29 cellular contexts compared by ENCODE assay signal in genomic region chr1:165409957-165410356, GRCh38. TPM values are rescaled to one million over a fixed set of nuclear protein-coding genes. Genes with fewer than 3 reads are reported as not detected.
"Had no signal": no experiment of that assay in that cellular context is flagged by ENCODE, and none has a peak within 500 bp of the region (broad histone marks: within the 10 kb centered on the region; RNA-seq: fewer than 3 reads in every experiment).

No MANE protein-coding gene starts in this region.

- H3K4me1 ChIP-seq: SJSA1 had no signal

- DNase-seq: activated CD4-positive, alpha-beta T cell treated with anti-CD3 and anti-CD28 coated beads for 1 hour; activated CD4-positive, alpha-beta T cell treated with anti-CD3 and anti-CD28 coated beads, Interleukin-2, amount 10 ng/mL, durations not matched to agents 24 days and 14 days; activated CD4-positive, alpha-beta T cell treated with anti-CD3 and anti-CD28 coated beads, Interleukin-2, amount 50 U/mL, for 48 hours; activated CD8-positive, alpha-beta memory T cell treated with anti-CD3 and anti-CD28 coated beads for 24 hours; activated gamma-delta T cell treated with Interleukin-2 at 50 U/mL for 16 hours; activated naive CD4-positive, alpha-beta T cell treated with anti-CD3 and anti-CD28 coated beads, Interleukin-2, amount 10 ng/mL, durations not matched to agents 7 days and 5 days; activated naive CD8-positive, alpha-beta T cell treated with anti-CD3 and anti-CD28 coated beads for 36 hours; activated T-cell treated with anti-CD3 and anti-CD28 coated beads for 4 hours; activated T-cell treated with anti-CD3 and anti-CD28 coated beads, Interleukin-2, amount 50 U/mL, for 72 hours; brain microvascular endothelial cell; Kasumi-1; KBM-7; NCI-H1105 treated with DMSO at 0.1 percent for 48 hours; NCI-H1436 treated with DMSO at 0.1 percent for 48 hours; NCI-H187; NCI-H2081; NCI-H510A treated with DMSO at 0.1 percent for 48 hours; NCI-H69; NK-92 treated with Interleukin-12 subunit alpha and Interleukin-12 subunit beta, amount 100 ng/mL, for 24 hours; OCI-M1; RPMI8226; SHP77; SW 1271 had no signal

- H3K36me3 ChIP-seq: brain microvascular endothelial cell, SJSA1 had no signal

- H3K9me3 ChIP-seq: SJSA1 had no signal

- H3K27ac ChIP-seq: brain microvascular endothelial cell, SJSA1 had no signal

- ATAC-seq: activated T-cell treated with anti-CD3 and anti-CD28 coated beads, Interleukin-2, amount 50 U/mL, for 72 hours; Panc1; SK-N-SH treated with all-trans-retinoic acid at 6 μM for 48 hours; WTC11 had no signal

- H3K4me3 ChIP-seq: SJSA1 had no signal

RNA-seq across cellular contexts. Expression of gene RXRG, which starts 35.0 kb away (rescaled TPM):
- total RNA-seq: activated CD4-positive, alpha-beta T cell treated with anti-CD3 and anti-CD28 coated beads, Interleukin-2, amount 10 ng/mL, durations not matched to agents 24 days and 14 days; activated T-cell treated with anti-CD3 and anti-CD28 coated beads, Interleukin-2, amount 50 U/mL, for 72 hours; activated T-helper 2 cell treated with anti-CD3 and anti-CD28 coated beads, Interferon-gamma antibody, Interleukin-2, Interleukin-4, amounts not matched to agents 10 μg/mL and 5 μg/mL and 100 μg/mL, durations not matched to agents 14 hours and 24 hours and 36 hours; SJSA1; T-helper 1 cell treated with Interleukin-12 subunit alpha and Interleukin-12 subunit beta and Interleukin-4 antibody, amounts not matched to agents 30 ng/mL and 1 ng/mL, for 36 hours; WTC11 had no signal

RNA-seq across cellular contexts. Expression of gene LMX1A, which starts 53.4 kb away (rescaled TPM):
- total RNA-seq: activated CD4-positive, alpha-beta T cell treated with anti-CD3 and anti-CD28 coated beads, Interleukin-2, amount 10 ng/mL, durations not matched to agents 24 days and 14 days; activated naive CD8-positive, alpha-beta T cell treated with anti-CD3 and anti-CD28 coated beads for 36 hours; activated T-cell treated with anti-CD3 and anti-CD28 coated beads, Interleukin-2, amount 50 U/mL, for 72 hours; activated T-helper 2 cell treated with anti-CD3 and anti-CD28 coated beads, Interferon-gamma antibody, Interleukin-2, Interleukin-4, amounts not matched to agents 10 μg/mL and 5 μg/mL and 100 μg/mL, durations not matched to agents 14 hours and 24 hours and 36 hours; SJSA1; T-helper 1 cell treated with Interleukin-12 subunit alpha and Interleukin-12 subunit beta and Interleukin-4 antibody, amounts not matched to agents 30 ng/mL and 1 ng/mL, for 36 hours; WTC11 had no signal
